ENCODE assay signal across 8 cellular contexts in genomic region chr18:47929681-47930085, GRCh38. TPM values are rescaled to one million over a fixed set of nuclear protein-coding genes. Genes with fewer than 3 reads are reported as not detected.
DNase-seq lines count a peak whose midpoint lies in the region; ATAC-seq lines count a peak whose summit lies in the region.

No MANE protein-coding gene starts in this region.

- no peaks in the 10 kb centered on the region for H3K36me3 Mint-ChIP-seq in immature natural killer cell
- H3K36me3 Mint-ChIP-seq in stimulated activated naive B cell treated with anti-CD40 and anti-IgM and Interleukin-4, amounts not matched to agents 10 μg/mL and 1 μg/mL and 100 μg/mL, for 72 hours = peaks cover 3 to 7% of the 10 kb centered on the region in 2 donors

- H3K27me3 Mint-ChIP-seq in immature natural killer cell (ENCODE audit: low read depth in 3 of 3) = peaks cover 9 to 15% (median 9%) of the 10 kb centered on the region in 3 donors
- peaks cover 0 to 12% of the 10 kb centered on the region in 2 donors for H3K27me3 Mint-ChIP-seq in stimulated activated naive B cell treated with anti-CD40 and anti-IgM and Interleukin-4, amounts not matched to agents 10 μg/mL and 1 μg/mL and 100 μg/mL, for 72 hours

- H3K4me3 Mint-ChIP-seq in immature natural killer cell = peak overlapping the region; percentile 92 to 95 (median 93)
- H3K4me3 Mint-ChIP-seq in stimulated activated naive B cell treated with anti-CD40 and anti-IgM and Interleukin-4, amounts not matched to agents 10 μg/mL and 1 μg/mL and 100 μg/mL, for 72 hours = peak overlapping the region; percentile 86 to 88

- DNase-seq in DMS53 (lab: John Stamatoyannopoulos, UW) = peak; percentile 80
- DNase-seq in amniotic stem cell (lab: John Stamatoyannopoulos, UW) = peak; percentile 26
- no peak for DNase-seq in immature natural killer cell
- no peak for DNase-seq in stimulated activated naive B cell treated with anti-CD40 and anti-IgM and Interleukin-4, amounts not matched to agents 10 μg/mL and 1 μg/mL and 100 μg/mL, for 72 hours
- DNase-seq in globus pallidus (ENCODE audit: low spot score) = no peak
- no peak for DNase-seq in glomerular visceral epithelial cell (ENCODE audit: extremely low spot score)

- H3K4me1 Mint-ChIP-seq in immature natural killer cell = peaks cover 51 to 61% of the 10 kb centered on the region in 2 donors
- peaks cover 27 to 55% of the 10 kb centered on the region in 2 donors for H3K4me1 Mint-ChIP-seq in stimulated activated naive B cell treated with anti-CD40 and anti-IgM and Interleukin-4, amounts not matched to agents 10 μg/mL and 1 μg/mL and 100 μg/mL, for 72 hours

- ATAC-seq in HG03354 (IDR thresholded peaks at IDR 0.05; ENCODE audit: poor library complexity, severe bottlenecking, unreplicated experiment) = peak; percentile 0
- peak; percentile 0 to 2 for ATAC-seq in stimulated activated naive B cell treated with anti-CD40 and anti-IgM and Interleukin-4, amounts not matched to agents 10 μg/mL and 1 μg/mL and 100 μg/mL, for 72 hours (replicated peaks)
- ATAC-seq in GM18870 (IDR thresholded peaks at IDR 0.05; ENCODE audit: unreplicated experiment) = no peak

- no peaks in the 10 kb centered on the region for H3K9me3 Mint-ChIP-seq in immature natural killer cell
- no peaks in the 10 kb centered on the region for H3K9me3 Mint-ChIP-seq in stimulated activated naive B cell treated with anti-CD40 and anti-IgM and Interleukin-4, amounts not matched to agents 10 μg/mL and 1 μg/mL and 100 μg/mL, for 72 hours

- H3K27ac Mint-ChIP-seq in immature natural killer cell = peak overlapping the region; percentile 88 to 96 (median 92)
- H3K27ac Mint-ChIP-seq in stimulated activated naive B cell treated with anti-CD40 and anti-IgM and Interleukin-4, amounts not matched to agents 10 μg/mL and 1 μg/mL and 100 μg/mL, for 72 hours = peak overlapping the region; percentile 94

RNA-seq across cellular contexts. Expression of gene SMAD2, which starts 0.8 kb away (rescaled TPM):
- polyA plus RNA-seq in immature natural killer cell = 100 to 1,000 TPM in 2 of 3 donors, 10 to 100 TPM in 1; 81.4 to 123 (median 112) TPM

Comparison
In these comparisons a context has a peak if more than half of its experiments do, and no peak if none do; other contexts are left out.
1. DNase-seq: peak in DMS53 (single experiment) and amniotic stem cell (single experiment); none in immature natural killer cell (0 of 3), stimulated activated naive B cell treated with anti-CD40 and anti-IgM and Interleukin-4, amounts not matched to agents 10 μg/mL and 1 μg/mL and 100 μg/mL, for 72 hours (single experiment), globus pallidus (single experiment) and glomerular visceral epithelial cell (single experiment).